ENCODE assay signal across 29 cellular contexts in the genomic region with DNA sequence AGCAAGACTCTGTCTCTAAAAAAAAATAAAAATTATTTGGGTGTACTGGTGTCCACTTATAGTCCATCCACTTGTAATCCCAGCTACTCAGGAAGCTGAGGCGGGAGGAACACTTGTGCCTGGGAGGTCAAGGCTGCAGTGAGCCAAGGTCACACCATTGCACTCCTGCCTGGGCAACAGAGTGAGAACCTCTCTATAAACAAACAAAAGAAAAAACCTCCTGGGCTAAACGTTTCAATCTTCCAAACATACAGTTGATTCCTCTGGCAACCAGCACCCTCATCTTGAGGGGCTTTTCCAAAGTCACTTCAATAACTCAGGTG. TPM values are rescaled to one million over a fixed set of nuclear protein-coding genes. Genes with fewer than 3 reads are reported as not detected.
A peak's percentile ranks its signal among the peaks of the same experiment; 100 is the strongest.
DNase-seq lines count a peak whose midpoint lies in the region; ATAC-seq, FAIRE-seq and TF ChIP-seq lines count a peak whose summit lies in the region.
"Had no signal": no experiment of that assay in that cellular context is flagged by ENCODE, and none has a peak within 500 bp of the region (broad histone marks: within the 10 kb centered on the region; RNA-seq: fewer than 3 reads in every experiment).

No MANE protein-coding gene starts in this region.

- H3K4me2 ChIP-seq in HepG2 (ENCODE audit: low read depth, low read length) = peak overlapping the region; percentile 7; the same call in 1 of the 2 replicates
- H3K4me2 ChIP-seq: A549; BLaER1; BLaER1 treated with 17β-estradiol and CSF1 and Interleukin-3, amounts not matched to agents 10 nM and 100 nM had no signal

- TF ChIP-seq EP300 in HepG2 (IDR thresholded peaks at IDR 0.05; ENCODE audit: low read depth in 2 of 2, low read length in 2 of 2) (no peak), HepG2 (CRISPR knock-in tag; IDR thresholded peaks at IDR 0.05; ENCODE audit: borderline replicate concordance) (no peak)

- ATAC-seq in HepG2 = peak; percentile 35; the same call in 2 of the 3 replicates
- no peak for ATAC-seq in HG02798 (IDR thresholded peaks at IDR 0.05; ENCODE audit: poor library complexity, unreplicated experiment)
- ATAC-seq: CD8-positive, alpha-beta T cell had no signal

- peak; percentile 36 for FAIRE-seq in HepG2 (lab: Jason Lieb, UNC)
- FAIRE-seq: A204.1, A549, D721Med had no signal

- intact Hi-C loops in HepG2 (cut with micrococcal nuclease; ENCODE audit: unreplicated experiment) = no loop called here

- no peaks in the 10 kb centered on the region for H3K9me3 ChIP-seq in HepG2 (ENCODE audit: low read length)
- H3K9me3 ChIP-seq: A549, BE2C, BLaER1, Caco-2 had no signal

- H3K4me1 ChIP-seq in HepG2 (ENCODE audit: insufficient read depth, low read length) = peaks cover 24% of the 10 kb centered on the region
- H3K4me1 ChIP-seq: A549, BE2C, BLaER1, Caco-2 had no signal

- H2AFZ ChIP-seq in HepG2 (ENCODE audit: low read length) = no peak overlapping the region

- POLR2A ChIA-PET in HepG2 (lab: Yijun Ruan, JAX) = interaction anchor here (0.9 to 1.8 kb wide), 3 partner anchors 14 to 117 kb away, joined by 3 to 6 read pairs (median 3); a partner anchor contains a TSS

- TF ChIP-seq CTCF in HepG2 (CRISPR knock-in tag; IDR thresholded peaks at IDR 0.05) = no peak

- 6% methylated on average over 2 of the region's 2 CpGs for WGBS in HepG2 (ENCODE audit: low lambda C conversion rate)

- H4K20me1 ChIP-seq in HepG2 (ENCODE audit: insufficient read depth, low read length) = no peaks in the 10 kb centered on the region
- H4K20me1 ChIP-seq: BLaER1; BLaER1 treated with 17β-estradiol and CSF1 and Interleukin-3, amounts not matched to agents 10 nM and 100 nM had no signal

- no peak for TF ChIP-seq POLR2A in HepG2 (IDR thresholded peaks at IDR 0.05; ENCODE audit: insufficient read depth in 1 of 2, low read depth in 2 of 2, low read length in 2 of 2)

- in situ Hi-C loops in HepG2 (cut with HindIII; ENCODE audit: extremely low pct_ligation_motif_present, low pct_unique_long_range_greater_than_20kb) = no loop called here

- no peaks in the 10 kb centered on the region for H3K36me3 ChIP-seq in HepG2 (replicated peaks in 1 of 2; ENCODE audit: control insufficient read depth in 1 of 2, insufficient read depth in 2 of 2, low read length in 2 of 2)
- H3K36me3 ChIP-seq: BE2C; BLaER1; BLaER1 treated with 17β-estradiol and CSF1 and Interleukin-3, amounts not matched to agents 10 nM and 100 nM had no signal

- no peak for DNase-seq in HepG2 (ENCODE audit: low spot score)
- DNase-seq: 8988T; ACHN; AML-193; BE2C; C1 segment of cervical spinal cord; Caco-2; Calu3; CD4-positive, alpha-beta memory T cell; CD4-positive, alpha-beta T cell; CD4-positive, CD25-positive, alpha-beta regulatory T cell; CD8-positive, alpha-beta memory T cell; CD8-positive, alpha-beta T cell; COR-L47; DMS 273 treated with DMSO at 0.1 percent for 48 hours; DMS153; DMS53; DMS79; DMS79 treated with DMSO at 0.1 percent for 48 hours; DND-41; EL had no signal

- no peaks in the 10 kb centered on the region for H3K27me3 ChIP-seq in HepG2 (ENCODE audit: control insufficient read depth in 1 of 2, insufficient read depth in 2 of 2, low read length in 2 of 2)
- H3K27me3 ChIP-seq: BE2C; BLaER1; BLaER1 treated with 17β-estradiol and CSF1 and Interleukin-3, amounts not matched to agents 10 nM and 100 nM had no signal

- CTCF ChIA-PET in HepG2 (lab: Yijun Ruan, JAX; ENCODE audit: low intra/inter-chr PET ratio, low total read pairs) = no interaction called here

- BruUV-seq in HepG2 (replicated peaks; lab: Mats Ljungman, UMichigan) = no TSS peak

- no peak overlapping the region for H3K27ac ChIP-seq in HepG2 (ENCODE audit: extremely low read length, insufficient read depth, low read length)
- H3K27ac ChIP-seq: 22Rv1; A549; BLaER1; BLaER1 treated with 17β-estradiol and CSF1 and Interleukin-3, amounts not matched to agents 10 nM and 100 nM; C4-2B had no signal

- H3K79me2 ChIP-seq in HepG2 (ENCODE audit: insufficient read depth, low read length) = no peaks in the 10 kb centered on the region

- TF ChIP-seq RAD21 in HepG2 (CRISPR knock-in tag; IDR thresholded peaks at IDR 0.05) = no peak

- no peak overlapping the region for H3K4me3 ChIP-seq in HepG2 (replicated peaks in 1 of 3; ENCODE audit: insufficient read depth in 1 of 3, low read depth in 2 of 3, low read length in 3 of 3)
- H3K4me3 ChIP-seq: A549; BLaER1; BLaER1 treated with 17β-estradiol and CSF1 and Interleukin-3, amounts not matched to agents 10 nM and 100 nM had no signal

- no peak overlapping the region for H3K9ac ChIP-seq in HepG2 (ENCODE audit: insufficient read depth, low read depth, low read length)
- H3K9ac ChIP-seq: BLaER1; BLaER1 treated with 17β-estradiol and CSF1 and Interleukin-3, amounts not matched to agents 10 nM and 100 nM had no signal

TF ChIP-seq in HepG2, 621 proteins besides CTCF, POLR2A, EP300 and RAD21 (continues in another document):
- TF ChIP-seq PAWR (CRISPR knock-in tag; IDR thresholded peaks at IDR 0.05; ENCODE audit: borderline replicate concordance) (no peak), NR2F1 (CRISPR knock-in tag; IDR thresholded peaks at IDR 0.05) (peak in 1 of 2 experiments; percentile 59; a peak in 2 of 4 replicates), POGZ (CRISPR knock-in tag; IDR thresholded peaks at IDR 0.05) (no peak), ZNF510 (CRISPR knock-in tag; IDR thresholded peaks at IDR 0.05; ENCODE audit: low read depth) (0 out of 2 replicates have a peak, but pooled peaks have one; percentile 21)
- TF ChIP-seq, protein P1, sequence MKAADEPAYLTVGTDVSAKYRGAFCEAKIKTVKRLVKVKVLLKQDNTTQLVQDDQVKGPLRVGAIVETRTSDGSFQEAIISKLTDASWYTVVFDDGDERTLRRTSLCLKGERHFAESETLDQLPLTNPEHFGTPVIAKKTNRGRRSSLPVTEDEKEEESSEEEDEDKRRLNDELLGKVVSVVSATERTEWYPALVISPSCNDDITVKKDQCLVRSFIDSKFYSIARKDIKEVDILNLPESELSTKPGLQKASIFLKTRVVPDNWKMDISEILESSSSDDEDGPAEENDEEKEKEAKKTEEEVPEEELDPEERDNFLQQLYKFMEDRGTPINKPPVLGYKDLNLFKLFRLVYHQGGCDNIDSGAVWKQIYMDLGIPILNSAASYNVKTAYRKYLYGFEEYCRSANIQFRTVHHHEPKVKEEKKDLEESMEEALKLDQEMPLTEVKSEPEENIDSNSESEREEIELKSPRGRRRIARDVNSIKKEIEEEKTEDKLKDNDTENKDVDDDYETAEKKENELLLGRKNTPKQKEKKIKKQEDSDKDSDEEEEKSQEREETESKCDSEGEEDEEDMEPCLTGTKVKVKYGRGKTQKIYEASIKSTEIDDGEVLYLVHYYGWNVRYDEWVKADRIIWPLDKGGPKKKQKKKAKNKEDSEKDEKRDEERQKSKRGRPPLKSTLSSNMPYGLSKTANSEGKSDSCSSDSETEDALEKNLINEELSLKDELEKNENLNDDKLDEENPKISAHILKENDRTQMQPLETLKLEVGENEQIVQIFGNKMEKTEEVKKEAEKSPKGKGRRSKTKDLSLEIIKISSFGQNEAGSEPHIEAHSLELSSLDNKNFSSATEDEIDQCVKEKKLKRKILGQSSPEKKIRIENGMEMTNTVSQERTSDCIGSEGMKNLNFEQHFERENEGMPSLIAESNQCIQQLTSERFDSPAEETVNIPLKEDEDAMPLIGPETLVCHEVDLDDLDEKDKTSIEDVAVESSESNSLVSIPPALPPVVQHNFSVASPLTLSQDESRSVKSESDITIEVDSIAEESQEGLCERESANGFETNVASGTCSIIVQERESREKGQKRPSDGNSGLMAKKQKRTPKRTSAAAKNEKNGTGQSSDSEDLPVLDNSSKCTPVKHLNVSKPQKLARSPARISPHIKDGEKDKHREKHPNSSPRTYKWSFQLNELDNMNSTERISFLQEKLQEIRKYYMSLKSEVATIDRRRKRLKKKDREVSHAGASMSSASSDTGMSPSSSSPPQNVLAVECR (CRISPR knock-in tag; IDR thresholded peaks at IDR 0.05; ENCODE audit: borderline replicate concordance) = peak; percentile 36; the same call in 1 of the 2 replicates

RNA-seq across cellular contexts. Expression of a gene that starts 13.9 kb away (rescaled TPM):
- total RNA-seq in HepG2 (2016; rRNA removed; fragmentation: Illumina TruSeq; extraction: Trizol) = 42.2 and 65.9 TPM in 2 replicates
- 40.8 and 45.6 TPM in 2 replicates for total RNA-seq in HepG2 (2016; cell fraction: cytosol; rRNA removed; fragmentation: Illumina TruSeq; extraction: Trizol; ENCODE audit: low read depth)
- total RNA-seq in HepG2 (2016; cell fraction: insoluble cytoplasmic fraction; rRNA removed; fragmentation: Illumina TruSeq; extraction: Trizol) = 45.8 and 62.7 TPM in 2 replicates
- total RNA-seq in HepG2 (2016; cell fraction: membrane; rRNA removed; fragmentation: Illumina TruSeq; extraction: Trizol) = 28.2 and 29.4 TPM in 2 replicates
- total RNA-seq in HepG2 (2016; cell fraction: nucleus; rRNA removed; fragmentation: Illumina TruSeq; extraction: Trizol) = 78.0 and 81.7 TPM in 2 replicates
- 29.5 and 31.8 TPM in 2 replicates for polyA plus RNA-seq in HepG2 (2011; rRNA removed)
- polyA plus RNA-seq in HepG2 (2011; cell fraction: cytosol; rRNA removed) = 22.3 TPM in 2 replicates
- 79.7 and 82.1 TPM in 2 replicates for polyA plus RNA-seq in HepG2 (2011; cell fraction: nucleus; rRNA removed)
- 31.0 and 35.4 TPM in 2 replicates for polyA plus RNA-seq in HepG2 (2012)
- 7.7 and 8.0 TPM in 2 replicates for polyA plus RNA-seq in HepG2 (2016; cell fraction: cytosol; fragmentation: Illumina TruSeq; extraction: Trizol; ENCODE audit: low read depth)
- 62.0 and 62.2 TPM in 2 replicates for polyA plus RNA-seq in HepG2 (2016; cell fraction: insoluble cytoplasmic fraction; fragmentation: Illumina TruSeq; extraction: Trizol; ENCODE audit: low read depth)
- polyA plus RNA-seq in HepG2 (2016; cell fraction: membrane; fragmentation: Illumina TruSeq; extraction: Trizol; ENCODE audit: low read depth) = 11.5 and 12.3 TPM in 2 replicates
- polyA plus RNA-seq in HepG2 (2016; cell fraction: nucleus; fragmentation: Illumina TruSeq; extraction: Trizol; ENCODE audit: insufficient read depth, low read depth) = 105 and 120 TPM in 2 replicates
- 47.2 and 114 TPM in 2 replicates for polyA minus RNA-seq in HepG2 (2011; rRNA and poly(A)+ RNA removed; ENCODE audit: low replicate concordance)
- 17.3 and 18.9 TPM in 2 replicates for polyA minus RNA-seq in HepG2 (2011; cell fraction: cytosol; rRNA and poly(A)+ RNA removed)
- 106 and 114 TPM in 2 replicates for polyA minus RNA-seq in HepG2 (2011; cell fraction: nucleus; rRNA and poly(A)+ RNA removed)
